In the genomic region with DNA sequence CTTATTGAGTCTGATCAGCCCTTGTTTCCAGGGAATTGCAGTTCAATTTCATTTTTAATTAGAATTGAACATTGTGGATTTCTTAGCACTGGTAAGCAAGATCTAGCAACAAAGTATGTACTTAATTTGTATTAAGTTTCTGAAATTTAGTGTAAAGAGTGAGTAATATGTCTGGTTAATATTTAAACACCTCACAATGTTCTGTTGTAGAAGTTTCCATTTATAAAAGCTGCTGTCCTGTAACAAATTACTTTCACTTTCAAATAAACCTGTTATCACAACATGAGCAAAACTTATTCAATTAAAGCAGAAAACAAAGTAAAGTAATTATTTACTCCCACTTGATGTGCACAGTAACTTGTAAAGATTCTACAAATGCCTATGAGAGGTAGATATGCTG, we compare ENCODE assay signal across 18 cellular contexts.
DNase-seq lines count a peak whose midpoint lies in the region; ATAC-seq and TF ChIP-seq lines count a peak whose summit lies in the region.
"Had no signal": no experiment of that assay in that cellular context is flagged by ENCODE, and none has a peak within 500 bp of the region (broad histone marks: within the 10 kb centered on the region; RNA-seq: fewer than 3 reads in every experiment).

No MANE protein-coding gene starts in this region.

- H4K5ac ChIP-seq in IMR-90 (ENCODE audit: low read depth, low read length) = no peak overlapping the region; the same call in 1 of the 2 replicates

- dilution Hi-C loops in IMR-90 (cut with HindIII; ENCODE audit: low sequenced_read_pairs, unreplicated experiment) = no loop called here

- H3K36me3 ChIP-seq in GM23248 (ENCODE audit: low read depth) (no peaks in the 10 kb centered on the region), IMR-90 (ENCODE audit: control insufficient read depth, insufficient read depth, low read length) (no peaks in the 10 kb centered on the region)
- H3K36me3 ChIP-seq: BLaER1 treated with 17β-estradiol and CSF1 and Interleukin-3, amounts not matched to agents 10 nM and 100 nM; ovary; SJSA1 had no signal

- H3K27ac ChIP-seq in GM23248 = no peak overlapping the region
- no peak overlapping the region for H3K27ac ChIP-seq in IMR-90 (ENCODE audit: insufficient read depth, low read length)
- H3K27ac ChIP-seq: BLaER1 treated with 17β-estradiol and CSF1 and Interleukin-3, amounts not matched to agents 10 nM and 100 nM; ovary; SJSA1 had no signal

- H2BK15ac ChIP-seq in IMR-90 (ENCODE audit: low read depth, low read length) = no peak overlapping the region

- no peaks in the 10 kb centered on the region for H3K79me2 ChIP-seq in GM23248 (ENCODE audit: insufficient read depth)

- CTCF ChIA-PET in IMR-90 (lab: Yijun Ruan, JAX) = no interaction called here

- H3K4me1 Mint-ChIP-seq in activated naive CD8-positive, alpha-beta T cell treated with anti-CD3 and anti-CD28 coated beads, Interleukin-2, amount 50 U/mL, for 24 hours = peaks cover 5% of the 10 kb centered on the region
- H3K4me1 Mint-ChIP-seq in stimulated activated memory B cell treated with anti-CD40 and anti-IgM and Interleukin-4, amounts not matched to agents 10 μg/mL and 1 μg/mL and 100 μg/mL, for 72 hours = no peaks in the 10 kb centered on the region
- H3K4me1 Mint-ChIP-seq: WTC11 had no signal

- no peaks in the 10 kb centered on the region for H3K27me3 ChIP-seq in GM23248 (replicated peaks; ENCODE audit: insufficient read depth)
- H3K27me3 ChIP-seq in IMR-90 (ENCODE audit: control insufficient read depth, insufficient read depth, low read length) = no peaks in the 10 kb centered on the region
- H3K27me3 ChIP-seq: BLaER1 treated with 17β-estradiol and CSF1 and Interleukin-3, amounts not matched to agents 10 nM and 100 nM; ovary; SJSA1 had no signal

- H4K8ac ChIP-seq in IMR-90 (ENCODE audit: low read depth in 2 of 2, low read length in 2 of 2) = no peak overlapping the region

- no peaks in the 10 kb centered on the region for H3F3A ChIP-seq in GM23248 (ENCODE audit: insufficient read depth)

- intact Hi-C loops in IMR-90 (cut with micrococcal nuclease) = no loop called here

- DNase-seq in GM12865 (ENCODE audit: low read depth) (no peak), GM23248 (no peak), IMR-90 (no peak), kidney glomerular epithelial cell (lab: John Stamatoyannopoulos, UW) (peak; percentile 75), G401 (ENCODE audit: low spot score) (no peak)
- no peak for DNase-seq in activated naive CD8-positive, alpha-beta T cell treated with anti-CD3 and anti-CD28 coated beads, Interleukin-2, amount 50 U/mL, for 24 hours
- DNase-seq: activated T-cell treated with anti-CD3 and anti-CD28 coated beads, Interleukin-2, amount 50 U/mL, for 72 hours; GF-D8; glutamatergic neuron; NCI-H1417 treated with DMSO at 0.1 percent for 48 hours; ovary; stimulated activated CD4-positive, alpha-beta T cell treated with anti-CD3 and anti-CD28 coated beads, Interleukin-4, amount 100 ng/mL, for 1 hour had no signal

- POLR2A ChIA-PET in IMR-90 (lab: Charles Lee; ENCODE audit: unreplicated experiment) = no interaction called here

- H4K20me1 ChIP-seq in GM23248 (ENCODE audit: insufficient read depth) (no peaks in the 10 kb centered on the region), IMR-90 (ENCODE audit: insufficient read depth, low read length) (no peaks in the 10 kb centered on the region)
- H4K20me1 ChIP-seq: BLaER1 treated with 17β-estradiol and CSF1 and Interleukin-3, amounts not matched to agents 10 nM and 100 nM had no signal

- H3K4ac ChIP-seq in IMR-90 (ENCODE audit: low read depth, low read length) = no peak overlapping the region

- H3K4me2 ChIP-seq in GM23248 (ENCODE audit: unreplicated experiment) = no peak overlapping the region
- peak overlapping the region; percentile 29; the same call in 1 of the 2 replicates for H3K4me2 ChIP-seq in IMR-90 (ENCODE audit: low read depth, low read length)

- no peak for TF ChIP-seq POLR2A in IMR-90 (IDR thresholded peaks at IDR 0.05; ENCODE audit: low read depth, low read length)

- TF ChIP-seq RAD21 in IMR-90 (IDR thresholded peaks at IDR 0.05; ENCODE audit: low read length) = no peak

- H3K79me1 ChIP-seq in IMR-90 (ENCODE audit: low read depth in 1 of 2, low read length in 2 of 2) = no peaks in the 10 kb centered on the region

- TF ChIP-seq CTCF in GM12865 (IDR thresholded peaks at IDR 0.05; ENCODE audit: insufficient read depth, low read depth, low read length, missing control alignments) (no peak), IMR-90 (conservative IDR thresholded peaks at IDR 0.05; ENCODE audit: low read depth, low read length) (no peak)

- no peak overlapping the region for H2AK9ac ChIP-seq in IMR-90 (replicated peaks; ENCODE audit: low read depth, low read length, poor library complexity)

- no peak overlapping the region for H3K27ac Mint-ChIP-seq in activated naive CD8-positive, alpha-beta T cell treated with anti-CD3 and anti-CD28 coated beads, Interleukin-2, amount 50 U/mL, for 24 hours
- H3K27ac Mint-ChIP-seq in stimulated activated memory B cell treated with anti-CD40 and anti-IgM and Interleukin-4, amounts not matched to agents 10 μg/mL and 1 μg/mL and 100 μg/mL, for 72 hours = no peak overlapping the region
- H3K27ac Mint-ChIP-seq: activated T-cell treated with anti-CD3 and anti-CD28 coated beads, Interleukin-2, amount 50 U/mL, for 72 hours; stimulated activated naive CD8-positive, alpha-beta T cell treated with anti-CD3 and anti-CD28 coated beads, Interleukin-15, Interleukin-2, amounts not matched to agents 100 ng/mL and 50 ng/mL, for 24 hours; WTC11 had no signal

- H2BK120ac ChIP-seq in IMR-90 (ENCODE audit: low read depth, low read length) = no peak overlapping the region

- ATAC-seq in IMR-90 (ENCODE audit: low read depth) = no peak
- ATAC-seq in activated naive CD8-positive, alpha-beta T cell treated with anti-CD3 and anti-CD28 coated beads, Interleukin-2, amount 50 U/mL, for 24 hours = no peak
- ATAC-seq in GM18502 (IDR thresholded peaks at IDR 0.05; ENCODE audit: poor library complexity, unreplicated experiment) = no peak
- no peak for ATAC-seq in stimulated activated memory B cell treated with anti-CD40 and anti-IgM and Interleukin-4, amounts not matched to agents 10 μg/mL and 1 μg/mL and 100 μg/mL, for 72 hours
- ATAC-seq: activated T-cell treated with anti-CD3 and anti-CD28 coated beads, Interleukin-2, amount 50 U/mL, for 72 hours; WTC11 had no signal

- H3K36me3 Mint-ChIP-seq in activated naive CD8-positive, alpha-beta T cell treated with anti-CD3 and anti-CD28 coated beads, Interleukin-2, amount 50 U/mL, for 24 hours (ENCODE audit: low read depth) = no peaks in the 10 kb centered on the region
- no peaks in the 10 kb centered on the region for H3K36me3 Mint-ChIP-seq in stimulated activated memory B cell treated with anti-CD40 and anti-IgM and Interleukin-4, amounts not matched to agents 10 μg/mL and 1 μg/mL and 100 μg/mL, for 72 hours
- H3K36me3 Mint-ChIP-seq: WTC11 had no signal

- no peaks in the 10 kb centered on the region for H3K9me3 Mint-ChIP-seq in activated naive CD8-positive, alpha-beta T cell treated with anti-CD3 and anti-CD28 coated beads, Interleukin-2, amount 50 U/mL, for 24 hours
- H3K9me3 Mint-ChIP-seq in stimulated activated memory B cell treated with anti-CD40 and anti-IgM and Interleukin-4, amounts not matched to agents 10 μg/mL and 1 μg/mL and 100 μg/mL, for 72 hours = peaks cover 5% of the 10 kb centered on the region
- H3K9me3 Mint-ChIP-seq: activated T-cell treated with anti-CD3 and anti-CD28 coated beads, Interleukin-2, amount 50 U/mL, for 72 hours; stimulated activated naive CD8-positive, alpha-beta T cell treated with anti-CD3 and anti-CD28 coated beads, Interleukin-15, Interleukin-2, amounts not matched to agents 100 ng/mL and 50 ng/mL, for 24 hours; WTC11 had no signal

- H3K9me3 ChIP-seq in GM23248 (ENCODE audit: low read depth) (no peaks in the 10 kb centered on the region), IMR-90 (ENCODE audit: control insufficient read depth, insufficient read depth, low read length) (no peaks in the 10 kb centered on the region)
- H3K9me3 ChIP-seq: ovary, SJSA1 had no signal

- H3K14ac ChIP-seq in IMR-90 (replicated peaks; ENCODE audit: low read depth, low read length) = no peak overlapping the region

- no TSS peak for BruUV-seq in IMR-90 (replicated peaks; lab: Mats Ljungman, UMichigan)

- peak overlapping the region; percentile 30; the same call in 1 of the 2 replicates for H2AFZ ChIP-seq in GM23248
- H2AFZ ChIP-seq in IMR-90 (replicated peaks; ENCODE audit: low read length, poor library complexity) = no peak overlapping the region

- H3K4me3 ChIP-seq in GM12865 (ENCODE audit: low read depth, low read length) = 0 out of 2 replicates have a peak overlapping the region, but pooled peaks have one; percentile 20
- H3K4me3 ChIP-seq in GM23248 = no peak overlapping the region
- no peak overlapping the region for H3K4me3 ChIP-seq in IMR-90 (ENCODE audit: insufficient read depth, low read depth, low read length)
- H3K4me3 ChIP-seq: BLaER1 treated with 17β-estradiol and CSF1 and Interleukin-3, amounts not matched to agents 10 nM and 100 nM; ovary; SJSA1 had no signal

- no peak overlapping the region for H3K4me3 Mint-ChIP-seq in activated naive CD8-positive, alpha-beta T cell treated with anti-CD3 and anti-CD28 coated beads, Interleukin-2, amount 50 U/mL, for 24 hours
- H3K4me3 Mint-ChIP-seq in stimulated activated memory B cell treated with anti-CD40 and anti-IgM and Interleukin-4, amounts not matched to agents 10 μg/mL and 1 μg/mL and 100 μg/mL, for 72 hours = no peak overlapping the region
- H3K4me3 Mint-ChIP-seq: activated T-cell treated with anti-CD3 and anti-CD28 coated beads, Interleukin-2, amount 50 U/mL, for 72 hours; stimulated activated naive CD8-positive, alpha-beta T cell treated with anti-CD3 and anti-CD28 coated beads, Interleukin-15, Interleukin-2, amounts not matched to agents 100 ng/mL and 50 ng/mL, for 24 hours; WTC11 had no signal

- no peaks in the 10 kb centered on the region for H3K4me1 ChIP-seq in GM23248 (ENCODE audit: insufficient read depth)
- no peaks in the 10 kb centered on the region for H3K4me1 ChIP-seq in IMR-90 (ENCODE audit: control insufficient read depth, insufficient read depth, low read length)
- H3K4me1 ChIP-seq: SJSA1 had no signal

- no peak overlapping the region for H3K18ac ChIP-seq in IMR-90 (ENCODE audit: low read depth, low read length)

- H3K9ac ChIP-seq in GM23248 (no peak overlapping the region), IMR-90 (ENCODE audit: low read depth, low read length) (no peak overlapping the region)
- H3K9ac ChIP-seq: BLaER1 treated with 17β-estradiol and CSF1 and Interleukin-3, amounts not matched to agents 10 nM and 100 nM had no signal

- H3K9me1 ChIP-seq in IMR-90 (ENCODE audit: insufficient read depth, low read length) = no peaks in the 10 kb centered on the region

- 0 out of 2 replicates have a peak, but pooled peaks cover 4% of the 10 kb centered on the region for H3K9me2 ChIP-seq in GM23248 (ENCODE audit: insufficient read depth)

- no peak overlapping the region for H4K91ac ChIP-seq in IMR-90 (ENCODE audit: insufficient read depth, low read depth, low read length)

- H2BK20ac ChIP-seq in IMR-90 (ENCODE audit: low read depth, low read length) = no peak overlapping the region

- H3K27me3 Mint-ChIP-seq in activated naive CD8-positive, alpha-beta T cell treated with anti-CD3 and anti-CD28 coated beads, Interleukin-2, amount 50 U/mL, for 24 hours = no peaks in the 10 kb centered on the region
- H3K27me3 Mint-ChIP-seq in stimulated activated memory B cell treated with anti-CD40 and anti-IgM and Interleukin-4, amounts not matched to agents 10 μg/mL and 1 μg/mL and 100 μg/mL, for 72 hours = no peaks in the 10 kb centered on the region
- H3K27me3 Mint-ChIP-seq: stimulated activated naive CD8-positive, alpha-beta T cell treated with anti-CD3 and anti-CD28 coated beads, Interleukin-15, Interleukin-2, amounts not matched to agents 100 ng/mL and 50 ng/mL, for 24 hours had no signal

- H2BK5ac ChIP-seq in IMR-90 (ENCODE audit: low read depth, low read length, poor library complexity, severe bottlenecking) = no peak overlapping the region

- H2AK5ac ChIP-seq in IMR-90 (ENCODE audit: low read depth, low read length) = no peak overlapping the region

- in situ Hi-C loops in GM23248 (cut with MboI) (no loop called here), IMR-90 (cut with MboI; ENCODE audit: low sequenced_read_pairs) (no loop called here), G401 (cut with HindIII; ENCODE audit: low sequenced_read_pairs) (no loop called here)

- no peak overlapping the region for H3K23ac ChIP-seq in IMR-90 (ENCODE audit: low read depth, low read length)

- no peak overlapping the region for H3K56ac ChIP-seq in IMR-90 (ENCODE audit: extremely low read depth, insufficient read depth, low read length)
